Comparison of ENCODE assay signal across 14 cellular contexts in genomic region chr4:1403591-1404572, GRCh38. TPM values are rescaled to one million over a fixed set of nuclear protein-coding genes. Genes with fewer than 3 reads are reported as not detected.
A peak's percentile ranks its signal among the peaks of the same experiment; 100 is the strongest.
DNase-seq lines count a peak whose midpoint lies in the region; ATAC-seq and TF ChIP-seq lines count a peak whose summit lies in the region.
"Had no signal": no experiment of that assay in that cellular context is flagged by ENCODE, and none has a peak within 500 bp of the region (broad histone marks: within the 10 kb centered on the region; RNA-seq: fewer than 3 reads in every experiment).

No MANE protein-coding gene starts in this region.

- intact Hi-C loops in esophagus squamous epithelium (cut with DNase I): no loop called here

- 3 to 7% methylated on average over 17 to 23 of the region's 107 CpGs for WGBS in esophagus squamous epithelium, 2 donors
- no CpG with 5 or more reads among the region's 107 CpGs for WGBS in mesendoderm (ENCODE audit: extremely low coverage, insufficient coverage, low lambda C conversion rate)

- H2BK15ac ChIP-seq in mesendoderm (replicated peaks; ENCODE audit: low read depth): no peak overlapping the region

- H2BK5ac ChIP-seq in mesendoderm (ENCODE audit: low read length): no peak overlapping the region

- H3K4me2 ChIP-seq in skeletal muscle satellite cell (ENCODE audit: low read length): peak overlapping the region; percentile 25
- no peak overlapping the region for H3K4me2 ChIP-seq in mesendoderm (ENCODE audit: low read length)

- H3K9me3 ChIP-seq in Peyer's patch (no peaks in the 10 kb centered on the region), esophagus squamous epithelium (peaks cover 0 to 3% (median 0%) of the 10 kb centered on the region in 3 donors), skeletal muscle satellite cell (replicated peaks; ENCODE audit: low read length) (peaks cover 2% of the 10 kb centered on the region)
- H3K9me3 ChIP-seq: SJCRH30 had no signal

- H3K9ac ChIP-seq in skeletal muscle satellite cell (ENCODE audit: low read depth, low read length) (no peak overlapping the region), mesendoderm (ENCODE audit: low read length) (no peak overlapping the region)

- no peak overlapping the region for H2AK5ac ChIP-seq in mesendoderm (ENCODE audit: low read length)

- H3K23ac ChIP-seq in mesendoderm (ENCODE audit: low read length): no peak overlapping the region

- H3K4ac ChIP-seq in mesendoderm (ENCODE audit: low read depth, low read length): no peak overlapping the region

- H3K4me1 ChIP-seq in Peyer's patch: peaks cover 0 to 35% (median 0%) of the 10 kb centered on the region in 4 donors
- H3K4me1 ChIP-seq in esophagus squamous epithelium: peaks cover 5 to 64% (median 44%) of the 10 kb centered on the region in 3 donors
- H3K4me1 ChIP-seq in skeletal muscle satellite cell (ENCODE audit: control insufficient read depth, insufficient read depth, low read length): no peaks in the 10 kb centered on the region
- H3K4me1 ChIP-seq in mesendoderm (ENCODE audit: control insufficient read depth, low read depth, low read length): no peaks in the 10 kb centered on the region
- H3K4me1 ChIP-seq: SJCRH30 had no signal

- H4K5ac ChIP-seq in mesendoderm (ENCODE audit: low read length): no peak overlapping the region

- H3K79me2 ChIP-seq in mesendoderm (ENCODE audit: control insufficient read depth, insufficient read depth, low read length): no peaks in the 10 kb centered on the region

- no peaks in the 10 kb centered on the region for H3K36me3 ChIP-seq in Peyer's patch
- H3K36me3 ChIP-seq in esophagus squamous epithelium: no peaks in the 10 kb centered on the region
- H3K36me3 ChIP-seq in skeletal muscle satellite cell (ENCODE audit: insufficient read depth, low read length): no peaks in the 10 kb centered on the region
- no peaks in the 10 kb centered on the region for H3K36me3 ChIP-seq in mesendoderm (ENCODE audit: control insufficient read depth, insufficient read depth, low read length)
- H3K36me3 ChIP-seq: heart left ventricle, SJCRH30 had no signal

- no peak overlapping the region for H2BK120ac ChIP-seq in mesendoderm (ENCODE audit: low read depth, low read length)

- TF ChIP-seq POLR2A in Peyer's patch (IDR thresholded peaks at IDR 0.05) (no peak), esophagus squamous epithelium (IDR thresholded peaks at IDR 0.05) (no peak)

- ATAC-seq in HG02571 (IDR thresholded peaks at IDR 0.05; ENCODE audit: unreplicated experiment): no peak
- no peak for ATAC-seq in HG02642 (IDR thresholded peaks at IDR 0.05; ENCODE audit: poor library complexity, unreplicated experiment)
- ATAC-seq: heart left ventricle had no signal

- no peaks in the 10 kb centered on the region for H3K79me1 ChIP-seq in mesendoderm (ENCODE audit: low read length)

- H3K27me3 ChIP-seq in Peyer's patch (peaks cover 0 to 70% of the 10 kb centered on the region in 2 donors), esophagus squamous epithelium (peaks cover 39 to 100% (median 63%) of the 10 kb centered on the region in 4 donors), skeletal muscle satellite cell (ENCODE audit: control insufficient read depth, insufficient read depth, low read length) (peaks cover 84% of the 10 kb centered on the region), mesendoderm (ENCODE audit: insufficient read depth, low read length, poor library complexity) (peaks cover 70% of the 10 kb centered on the region)
- H3K27me3 ChIP-seq: SJCRH30 had no signal

- H3K4me3 ChIP-seq in Peyer's patch: peak overlapping the region in 2 of 4 donors; percentile 6 to 17
- H3K4me3 ChIP-seq in esophagus squamous epithelium: peak overlapping the region in 3 of 4 donors; percentile 5 to 45 (median 24)
- H3K4me3 ChIP-seq in skeletal muscle satellite cell (ENCODE audit: low read length): no peak overlapping the region
- H3K4me3 ChIP-seq in mesendoderm (ENCODE audit: low read length): no peak overlapping the region
- H3K4me3 ChIP-seq: SJCRH30 had no signal

- H3K27ac ChIP-seq in Peyer's patch (no peak overlapping the region), esophagus squamous epithelium (no peak overlapping the region), mesendoderm (ENCODE audit: low read depth, low read length) (no peak overlapping the region)
- H3K27ac ChIP-seq: heart left ventricle, SJCRH30 had no signal

- H4K8ac ChIP-seq in mesendoderm (ENCODE audit: low read depth, low read length): no peak overlapping the region

- peak; percentile 16 for DNase-seq in activated T-cell treated with anti-CD3 and anti-CD28 coated beads, Interleukin-2, amount 50 U/mL, for 1 hour
- DNase-seq in activated T-cell treated with anti-CD3 and anti-CD28 coated beads for 4 hours (no peak), Peyer's patch (peak in 2 of 3 donors; percentile 37 to 41), esophagus squamous epithelium (lab: John Stamatoyannopoulos, UW) (no peak), mesendoderm (no peak)
- DNase-seq: midbrain, NCI-H1092 treated with DMSO at 0.1 percent for 48 hours, NCI-H774, SJCRH30 had no signal

- no peak overlapping the region for H3K56ac ChIP-seq in mesendoderm (ENCODE audit: low read length)

- no peak overlapping the region for H3K18ac ChIP-seq in mesendoderm (ENCODE audit: low read length)

- TF ChIP-seq CTCF in Peyer's patch (IDR thresholded peaks at IDR 0.05): no peak
- no peak for TF ChIP-seq CTCF in esophagus squamous epithelium (IDR thresholded peaks at IDR 0.05)

RNA-seq across cellular contexts. Expression of gene NKX1-1, which starts 2.4 kb away (rescaled TPM):
- total RNA-seq in Peyer's patch (not detected), esophagus squamous epithelium (not detected)
- total RNA-seq in skeletal muscle satellite cell (2012; rRNA removed): not detected in 2 replicates
- polyA plus RNA-seq in mesendoderm (2013, experiment 1 of 2): not detected
- not detected for polyA plus RNA-seq in mesendoderm (2013, experiment 2 of 2)
- total RNA-seq: astrocyte, heart left ventricle, SJCRH30 had no signal
- polyA plus RNA-seq: heart left ventricle had no signal

RNA-seq across cellular contexts. Expression of gene UVSSA, which starts 56.9 kb away (rescaled TPM):
- total RNA-seq in Peyer's patch: 100 to 1,000 TPM in 1 of 4 donors, 10 to 100 TPM in 3; 42.2 to 118 (median 77.7) TPM
- total RNA-seq in esophagus squamous epithelium: 10 to 100 TPM in 3 of 4 donors, 1 to 10 TPM in 1; 7.2 to 12.8 (median 11.5) TPM
- total RNA-seq in skeletal muscle satellite cell (2012; rRNA removed): 7.0 and 17.7 TPM in 2 replicates
- 4.3 TPM for polyA plus RNA-seq in mesendoderm (2013, experiment 1 of 2)
- 4.6 TPM for polyA plus RNA-seq in mesendoderm (2013, experiment 2 of 2)

Comparison
In these comparisons a context has a peak if more than half of its experiments do, and no peak if none do; other contexts are left out.
1. DNase-seq: peak in activated T-cell treated with anti-CD3 and anti-CD28 coated beads, Interleukin-2, amount 50 U/mL, for 1 hour (single experiment) and Peyer's patch (2 of 3); none in activated T-cell treated with anti-CD3 and anti-CD28 coated beads for 4 hours (single experiment), esophagus squamous epithelium (single experiment) and mesendoderm (single experiment).
2. H3K4me3 ChIP-seq: peak in esophagus squamous epithelium (3 of 4); none in skeletal muscle satellite cell (single experiment) and mesendoderm (single experiment).